ENCODE assay signal across 9 cellular contexts in genomic region chr14:34013714-34014055, GRCh38.
DNase-seq lines count a peak whose midpoint lies in the region; ATAC-seq and FAIRE-seq lines count a peak whose summit lies in the region.
"Had no signal": no experiment of that assay in that cellular context is flagged by ENCODE, and none has a peak within 500 bp of the region (broad histone marks: within the 10 kb centered on the region; RNA-seq: fewer than 3 reads in every experiment).

No MANE protein-coding gene starts in this region.

- H3K9me3 ChIP-seq in BLaER1 treated with 17β-estradiol and CSF1 and Interleukin-3, amounts not matched to agents 10 nM and 100 nM (replicated peaks in 1 of 11): no peaks in the 10 kb centered on the region; a peak in 1 of 22 replicates

- H3K4me3 ChIP-seq in BLaER1 treated with 17β-estradiol and CSF1 and Interleukin-3, amounts not matched to agents 10 nM and 100 nM: no peak overlapping the region

- H3K4me1 ChIP-seq in BLaER1 treated with 17β-estradiol and CSF1 and Interleukin-3, amounts not matched to agents 10 nM and 100 nM: peaks cover 8 to 30% (median 16%) of the 10 kb centered on the region in 10 experiments

- no peak for FAIRE-seq in GM19239 (lab: Jason Lieb, UNC)
- FAIRE-seq: endometrium had no signal

- peak; percentile 34 for ATAC-seq in HG03066 (IDR thresholded peaks at IDR 0.05; ENCODE audit: low read depth, unreplicated experiment)
- no peak for ATAC-seq in HG02970 (IDR thresholded peaks at IDR 0.05; ENCODE audit: low FRiP score, unreplicated experiment)

- H3K36me3 ChIP-seq in BLaER1 treated with 17β-estradiol and CSF1 and Interleukin-3, amounts not matched to agents 10 nM and 100 nM: no peaks in the 10 kb centered on the region

- no peaks in the 10 kb centered on the region for H3K27me3 ChIP-seq in BLaER1 treated with 17β-estradiol and CSF1 and Interleukin-3, amounts not matched to agents 10 nM and 100 nM

- H3K27ac ChIP-seq in BLaER1 treated with 17β-estradiol and CSF1 and Interleukin-3, amounts not matched to agents 10 nM and 100 nM: peak overlapping the region in 10 of 11 experiments; percentile 10 to 78 (median 56); a peak in 16 of 22 replicates

- H3K9ac ChIP-seq in BLaER1 treated with 17β-estradiol and CSF1 and Interleukin-3, amounts not matched to agents 10 nM and 100 nM: peak overlapping the region in 4 of 11 experiments; percentile 12 to 59 (median 27); a peak in 8 of 22 replicates

- H4K20me1 ChIP-seq in BLaER1 treated with 17β-estradiol and CSF1 and Interleukin-3, amounts not matched to agents 10 nM and 100 nM: no peaks in the 10 kb centered on the region

- DNase-seq in GM19239 (ENCODE audit: insufficient read length, low spot score): peak; percentile 13
- peak; percentile 93 for DNase-seq in NOMO-1 treated with DMSO at 0.1 percent for 48 hours (lab: John Stamatoyannopoulos, UW; ENCODE audit: unreplicated experiment)
- no peak for DNase-seq in KG1 (lab: John Stamatoyannopoulos, UW)
- no peak for DNase-seq in putamen (ENCODE audit: low spot score)
- DNase-seq in NCI-H146 treated with DMSO at 0.1 percent for 48 hours (lab: John Stamatoyannopoulos, UW; ENCODE audit: unreplicated experiment): no peak

- H3K4me2 ChIP-seq in BLaER1 treated with 17β-estradiol and CSF1 and Interleukin-3, amounts not matched to agents 10 nM and 100 nM: peak overlapping the region; percentile 23 to 89 (median 64)

Comparison
In these comparisons a context has a peak if more than half of its experiments do, and no peak if none do; other contexts are left out.
1. DNase-seq: peak in GM19239 (single experiment) and NOMO-1 treated with DMSO at 0.1 percent for 48 hours (single experiment); none in KG1 (single experiment), putamen (single experiment) and NCI-H146 treated with DMSO at 0.1 percent for 48 hours (single experiment).